ENCODE assay signal across 1 cellular context in the genomic region with DNA sequence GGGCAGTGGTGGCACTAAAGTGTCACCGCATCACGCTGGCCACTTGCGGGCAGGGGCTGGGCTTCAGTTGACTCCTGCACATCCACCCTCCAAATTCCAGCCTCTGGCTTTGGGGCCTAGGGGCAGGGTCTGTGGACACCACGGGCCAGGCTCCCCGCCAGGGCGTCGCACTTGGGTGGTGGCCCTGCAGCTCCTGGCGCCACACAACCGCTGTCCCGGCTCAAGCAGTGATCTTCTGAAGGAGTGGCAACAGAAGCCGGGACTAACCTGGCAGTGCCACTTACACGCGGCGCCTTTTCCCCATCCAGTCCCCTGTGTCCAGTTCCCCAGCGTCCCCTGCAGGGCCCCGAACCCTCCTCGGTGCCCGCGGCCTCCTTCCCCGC.
TF ChIP-seq lines count a peak whose summit lies in the region.

No MANE protein-coding gene starts in this region.

TF ChIP-seq in H1, 55 proteins besides CTCF, POLR2A, EP300 and RAD21:
- TF ChIP-seq TAF1 (IDR thresholded peaks at IDR 0.05; ENCODE audit: low read depth, low read length) (no peak), CBX5 (IDR thresholded peaks at IDR 0.05; ENCODE audit: low read depth, low read length) (no peak), JUND (IDR thresholded peaks at IDR 0.05; ENCODE audit: low read length) (no peak), PHF8 (conservative IDR thresholded peaks at IDR 0.05; ENCODE audit: low read depth, low read length) (no peak), CHD2 (IDR thresholded peaks at IDR 0.05; ENCODE audit: low read length) (no peak), ATF3 (IDR thresholded peaks at IDR 0.05; ENCODE audit: insufficient read depth, low read depth, low read length) (no peak), TCF12 (IDR thresholded peaks at IDR 0.05; ENCODE audit: low read depth, low read length) (no peak), CEBPB (IDR thresholded peaks at IDR 0.05; ENCODE audit: low read depth, low read length) (no peak), SP2 (IDR thresholded peaks at IDR 0.05; ENCODE audit: low read length) (no peak), BACH1 (IDR thresholded peaks at IDR 0.05; ENCODE audit: low read length) (no peak), SUZ12 (IDR thresholded peaks at IDR 0.05; ENCODE audit: low read length) (no peak), SP4 (IDR thresholded peaks at IDR 0.05; ENCODE audit: low read length) (no peak), SIN3A (conservative IDR thresholded peaks at IDR 0.05 in 1 of 2, IDR thresholded peaks at IDR 0.05 in 1 of 2; ENCODE audit: low read depth in 1 of 2, low read length in 2 of 2) (no peak), CHD1 (IDR thresholded peaks at IDR 0.05; ENCODE audit: low read depth, low read length) (no peak), TBP (IDR thresholded peaks at IDR 0.05; ENCODE audit: low read depth, low read length) (no peak), SIX5 (IDR thresholded peaks at IDR 0.05; ENCODE audit: low read depth, low read length) (no peak), KDM4A (IDR thresholded peaks at IDR 0.05; ENCODE audit: low read depth, low read length, severe bottlenecking) (no peak), CBX8 (IDR thresholded peaks at IDR 0.05; ENCODE audit: borderline replicate concordance, low read depth, low read length) (no peak)
